ENCODE assay signal across 29 cellular contexts in the genomic region with DNA sequence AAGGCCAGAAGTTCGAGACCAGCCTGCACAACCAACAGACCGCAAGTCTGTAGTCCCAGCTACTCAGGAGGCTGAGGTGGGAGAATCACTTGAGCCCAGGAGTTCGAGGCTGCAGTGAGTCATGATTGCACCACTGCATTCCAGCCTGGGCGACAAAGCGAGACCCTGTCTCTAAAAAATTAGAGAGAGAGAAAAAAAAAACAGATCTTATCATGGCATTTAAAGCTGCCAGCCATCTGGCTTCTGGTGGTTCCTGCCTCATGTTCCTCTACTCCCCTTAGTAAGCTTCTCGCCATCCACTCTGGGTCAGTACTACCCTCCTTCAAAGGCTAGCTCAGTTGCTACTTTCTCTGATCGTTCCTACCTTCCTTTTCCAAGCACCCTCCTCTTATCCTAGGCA. TPM values are rescaled to one million over a fixed set of nuclear protein-coding genes. Genes with fewer than 3 reads are reported as not detected.
"Had no signal": no experiment of that assay in that cellular context is flagged by ENCODE, and none has a peak within 500 bp of the region (broad histone marks: within the 10 kb centered on the region; RNA-seq: fewer than 3 reads in every experiment).

No MANE protein-coding gene starts in this region.

- H3K9me3 ChIP-seq: body of pancreas, gastrocnemius medialis, pancreas, right atrium auricular region, spleen, tibial nerve had no signal

- H2AFZ ChIP-seq: hepatocyte had no signal

- H3K27ac ChIP-seq: body of pancreas, coronary artery, dorsolateral prefrontal cortex, gastrocnemius medialis, hepatocyte, pancreas, right atrium auricular region, spleen had no signal

- H3K27ac Mint-ChIP-seq: activated CD4-positive, alpha-beta memory T cell treated with anti-CD3 and anti-CD28 coated beads, Interleukin-2, amount 10 ng/mL, durations not matched to agents 7 days and 5 days; activated CD4-positive, alpha-beta T cell treated with anti-CD3 and anti-CD28 coated beads, Interleukin-2, amount 10 ng/mL, durations not matched to agents 7 days and 5 days; activated naive CD4-positive, alpha-beta T cell treated with anti-CD3 and anti-CD28 coated beads, Interleukin-2, amount 50 U/mL, for 24 hours; activated T-helper 2 cell treated with anti-CD3 and anti-CD28 coated beads, Interferon-gamma antibody, Interleukin-2, Interleukin-4, amounts not matched to agents 10 μg/mL and 5 μg/mL and 100 μg/mL, durations not matched to agents 14 hours and 24 hours and 36 hours; mesothelial cell of epicardium had no signal

- H3K4me3 ChIP-seq: body of pancreas, coronary artery, dorsolateral prefrontal cortex, gastrocnemius medialis, hepatocyte, pancreas, right atrium auricular region, spleen, tibial nerve had no signal

- H3K4me1 ChIP-seq: body of pancreas, gastrocnemius medialis, pancreas, right atrium auricular region had no signal

- H3K79me2 ChIP-seq: hepatocyte had no signal

- FAIRE-seq: keratinocyte, pancreas had no signal

- DNase-seq: activated CD4-positive, alpha-beta memory T cell treated with anti-CD3 and anti-CD28 coated beads, Interleukin-2, amount 10 ng/mL, durations not matched to agents 7 days and 5 days; activated CD4-positive, alpha-beta T cell treated with anti-CD3 and anti-CD28 coated beads for 1 hour; activated CD4-positive, alpha-beta T cell treated with anti-CD3 and anti-CD28 coated beads, Interleukin-2, amount 10 ng/mL, durations not matched to agents 7 days and 5 days; activated T-cell treated with anti-CD3 and anti-CD28 coated beads, Interleukin-2, amount 50 U/mL, for 4 hours; aorta; body of pancreas; cerebellar nuclear complex; dorsolateral prefrontal cortex; effector memory CD4-positive, alpha-beta T cell; erythroblast; gastrocnemius medialis; left cardiac atrium; left ventricle myocardium superior; naive B cell; stimulated activated naive CD4-positive, alpha-beta T cell treated with Interleukin-2 at 50 U/mL for 16 hours; T-helper 2 cell had no signal

- H3K4me2 ChIP-seq: hepatocyte had no signal

- ATAC-seq: activated T-cell treated with anti-CD3 and anti-CD28 coated beads, Interleukin-2, amount 50 U/mL, for 4 hours; body of pancreas; gastrocnemius medialis; left cardiac atrium; left ventricle myocardium superior; pancreas; WTC11 had no signal

- H3K4me1 Mint-ChIP-seq: mesothelial cell of epicardium, WTC11 had no signal

- H3K4me3 Mint-ChIP-seq: activated CD4-positive, alpha-beta memory T cell treated with anti-CD3 and anti-CD28 coated beads, Interleukin-2, amount 10 ng/mL, durations not matched to agents 7 days and 5 days; activated CD4-positive, alpha-beta T cell treated with anti-CD3 and anti-CD28 coated beads, Interleukin-2, amount 10 ng/mL, durations not matched to agents 7 days and 5 days; activated naive CD4-positive, alpha-beta T cell treated with anti-CD3 and anti-CD28 coated beads, Interleukin-2, amount 50 U/mL, for 24 hours; activated T-cell treated with anti-CD3 and anti-CD28 coated beads, Interleukin-2, amount 50 U/mL, for 4 hours; mesothelial cell of epicardium; naive B cell; WTC11 had no signal

- H3K36me3 ChIP-seq: gastrocnemius medialis had no signal

- H3K27me3 Mint-ChIP-seq: activated CD4-positive, alpha-beta memory T cell treated with anti-CD3 and anti-CD28 coated beads, Interleukin-2, amount 10 ng/mL, durations not matched to agents 7 days and 5 days; activated CD4-positive, alpha-beta T cell treated with anti-CD3 and anti-CD28 coated beads, Interleukin-2, amount 10 ng/mL, durations not matched to agents 7 days and 5 days; activated naive CD4-positive, alpha-beta T cell treated with anti-CD3 and anti-CD28 coated beads, Interleukin-2, amount 50 U/mL, for 24 hours; naive B cell had no signal

- H3K27me3 ChIP-seq: body of pancreas, dorsolateral prefrontal cortex, gastrocnemius medialis, hepatocyte, pancreas, right atrium auricular region, spleen, tibial nerve had no signal

- H3K9me3 Mint-ChIP-seq: activated CD4-positive, alpha-beta memory T cell treated with anti-CD3 and anti-CD28 coated beads, Interleukin-2, amount 10 ng/mL, durations not matched to agents 7 days and 5 days; activated CD4-positive, alpha-beta T cell treated with anti-CD3 and anti-CD28 coated beads, Interleukin-2, amount 10 ng/mL, durations not matched to agents 7 days and 5 days; activated naive CD4-positive, alpha-beta T cell treated with anti-CD3 and anti-CD28 coated beads, Interleukin-2, amount 50 U/mL, for 24 hours; activated T-cell treated with anti-CD3 and anti-CD28 coated beads, Interleukin-2, amount 50 U/mL, for 4 hours; activated T-helper 2 cell treated with anti-CD3 and anti-CD28 coated beads, Interferon-gamma antibody, Interleukin-2, Interleukin-4, amounts not matched to agents 10 μg/mL and 5 μg/mL and 100 μg/mL, durations not matched to agents 14 hours and 24 hours and 36 hours; mesothelial cell of epicardium; naive B cell; WTC11 had no signal

RNA-seq across cellular contexts. Expression of a gene that starts 17.5 kb away (rescaled TPM):
- total RNA-seq: activated T-cell treated with anti-CD3 and anti-CD28 coated beads, Interleukin-2, amount 50 U/mL, for 4 hours; activated T-helper 2 cell treated with anti-CD3 and anti-CD28 coated beads, Interferon-gamma antibody, Interleukin-2, Interleukin-4, amounts not matched to agents 10 μg/mL and 5 μg/mL and 100 μg/mL, durations not matched to agents 14 hours and 24 hours and 36 hours; gastrocnemius medialis; lung microvascular endothelial cell; pulmonary artery endothelial cell; right atrium auricular region had no signal
- polyA plus RNA-seq: keratinocyte had no signal
